2 cellular contexts compared by ENCODE assay signal in genomic region chr4:126761947-126762650, GRCh38.
A peak's percentile ranks its signal among the peaks of the same experiment; 100 is the strongest.
TF ChIP-seq lines count a peak whose summit lies in the region.

No MANE protein-coding gene starts in this region.

TF ChIP-seq in IMR-90, 13 proteins besides CTCF, POLR2A, EP300 and RAD21:
- TF ChIP-seq CHD1 (IDR thresholded peaks at IDR 0.05; ENCODE audit: low read depth, low read length): no peak
- TF ChIP-seq USF2 (IDR thresholded peaks at IDR 0.05; ENCODE audit: low read depth, low read length): no peak
- no peak for TF ChIP-seq RFX5 (IDR thresholded peaks at IDR 0.05; ENCODE audit: low read depth, low read length)
- no peak for TF ChIP-seq BHLHE40 (IDR thresholded peaks at IDR 0.05; ENCODE audit: low read depth, low read length)
- TF ChIP-seq MXI1 (IDR thresholded peaks at IDR 0.05; ENCODE audit: borderline replicate concordance, low read depth, low read length): no peak
- no peak for TF ChIP-seq FOS (IDR thresholded peaks at IDR 0.05; ENCODE audit: low read depth, low read length)
- no peak for TF ChIP-seq NFE2L2 (IDR thresholded peaks at IDR 0.05; ENCODE audit: low read depth, low read length)
- no peak for TF ChIP-seq MAFK (IDR thresholded peaks at IDR 0.05; ENCODE audit: low read depth, low read length)
- no peak for TF ChIP-seq ELK1 (IDR thresholded peaks at IDR 0.05; ENCODE audit: borderline replicate concordance, low read depth, low read length)
- TF ChIP-seq SMC3 (IDR thresholded peaks at IDR 0.05; ENCODE audit: low read depth, low read length): no peak
- TF ChIP-seq CEBPB (IDR thresholded peaks at IDR 0.05; ENCODE audit: low read depth, low read length): no peak
- no peak for TF ChIP-seq MAZ (IDR thresholded peaks at IDR 0.05; ENCODE audit: borderline replicate concordance, low read depth, low read length)
- no peak for TF ChIP-seq RCOR1 (IDR thresholded peaks at IDR 0.05; ENCODE audit: insufficient replicate concordance, low read length)

TF ChIP-seq in K562, 482 proteins besides CTCF, POLR2A, EP300 and RAD21:
- peak; percentile 86 for TF ChIP-seq ZNF316 (IDR thresholded peaks at IDR 0.05)
- no peak for TF ChIP-seq GABPB2 (CRISPR knock-in tag; conservative IDR thresholded peaks at IDR 0.05)
- TF ChIP-seq C11orf30 (IDR thresholded peaks at IDR 0.05; ENCODE audit: low read depth): peak; percentile 63
- no peak for TF ChIP-seq TGIF2 (CRISPR knock-in tag; IDR thresholded peaks at IDR 0.05)
